Comparison of ENCODE assay signal across 10 cellular contexts in the genomic region with DNA sequence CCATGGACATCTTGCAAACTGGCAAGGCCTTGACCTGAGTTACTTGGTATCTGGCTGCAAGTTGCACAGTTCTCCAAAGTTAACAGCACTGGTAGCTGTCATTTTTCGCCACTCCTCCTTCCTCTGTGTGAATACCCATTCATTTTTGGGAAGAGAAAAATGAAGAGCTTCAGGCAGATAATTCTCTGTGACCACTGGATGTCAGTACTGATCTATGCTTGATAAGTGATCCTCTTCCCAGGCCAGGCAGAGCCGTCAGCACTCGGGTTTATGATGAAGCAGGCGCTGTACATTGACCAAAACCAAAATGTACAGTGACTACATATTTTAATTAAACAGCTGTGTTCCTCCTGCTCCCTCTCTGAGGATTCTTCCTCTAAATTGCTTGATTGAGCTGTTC. TPM values are rescaled to one million over a fixed set of nuclear protein-coding genes. Genes with fewer than 3 reads are reported as not detected.
DNase-seq lines count a peak whose midpoint lies in the region; ATAC-seq and TF ChIP-seq lines count a peak whose summit lies in the region.
"Had no signal": no experiment of that assay in that cellular context is flagged by ENCODE, and none has a peak within 500 bp of the region (broad histone marks: within the 10 kb centered on the region; RNA-seq: fewer than 3 reads in every experiment).

No MANE protein-coding gene starts in this region.

- H3K4me2 ChIP-seq in IMR-90 (ENCODE audit: low read depth, low read length) = no peak overlapping the region

- TF ChIP-seq POLR2A in IMR-90 (IDR thresholded peaks at IDR 0.05; ENCODE audit: low read depth, low read length) (no peak), stomach (IDR thresholded peaks at IDR 0.05) (no peak)

- H3K56ac ChIP-seq in IMR-90 (ENCODE audit: extremely low read depth, insufficient read depth, low read length) = no peak overlapping the region

- in situ Hi-C loops in IMR-90 (cut with MboI; ENCODE audit: low sequenced_read_pairs) = no loop called here

- H3K23ac ChIP-seq in IMR-90 (ENCODE audit: low read depth, low read length) = no peak overlapping the region

- H3K9me3 ChIP-seq in IMR-90 (ENCODE audit: control insufficient read depth, insufficient read depth, low read length) (no peaks in the 10 kb centered on the region), aorta (ENCODE audit: control insufficient read depth, low read length) (peaks cover 2% of the 10 kb centered on the region), stomach (no peaks in the 10 kb centered on the region)
- H3K9me3 ChIP-seq: Peyer's patch had no signal

- no peaks in the 10 kb centered on the region for H3K9me1 ChIP-seq in IMR-90 (ENCODE audit: insufficient read depth, low read length)

- no peaks in the 10 kb centered on the region for H3K79me1 ChIP-seq in IMR-90 (ENCODE audit: low read depth in 1 of 2, low read length in 2 of 2)

- CTCF ChIA-PET in IMR-90 (lab: Yijun Ruan, JAX) = interaction anchor here (0.9 to 1.0 kb wide), 2 partner anchors 11 to 1028 kb away, joined by 3 to 4 read pairs; no protein-coding TSS in a partner anchor

- H3K27ac ChIP-seq in IMR-90 (ENCODE audit: insufficient read depth, low read length) = no peak overlapping the region
- H3K27ac ChIP-seq in aorta (ENCODE audit: low read depth in 1 of 2, low read length in 2 of 2) = no peak overlapping the region
- no peak overlapping the region for H3K27ac ChIP-seq in stomach
- H3K27ac ChIP-seq: Peyer's patch had no signal

- H3K36me3 ChIP-seq in IMR-90 (ENCODE audit: control insufficient read depth, insufficient read depth, low read length) (no peaks in the 10 kb centered on the region), aorta (ENCODE audit: control insufficient read depth in 1 of 2, insufficient read depth in 2 of 2, low read length in 1 of 2) (no peaks in the 10 kb centered on the region), stomach (no peaks in the 10 kb centered on the region)
- H3K36me3 ChIP-seq: Peyer's patch had no signal

- no peak overlapping the region for H2BK15ac ChIP-seq in IMR-90 (ENCODE audit: low read depth, low read length)

- no TSS peak for BruUV-seq in IMR-90 (replicated peaks; lab: Mats Ljungman, UMichigan)

- no peak overlapping the region for H2BK5ac ChIP-seq in IMR-90 (ENCODE audit: low read depth, low read length, poor library complexity, severe bottlenecking)

- no peak overlapping the region for H3K4ac ChIP-seq in IMR-90 (ENCODE audit: low read depth, low read length)

- H3K9ac ChIP-seq in IMR-90 (ENCODE audit: low read depth, low read length) = no peak overlapping the region

- H2BK20ac ChIP-seq in IMR-90 (ENCODE audit: low read depth, low read length) = no peak overlapping the region

- 55% methylated on average over 2 of the region's 4 CpGs; no CpG with 5 or more reads in 1 of the 2 experiments for WGBS in IMR-90 (ENCODE audit: extremely low coverage in 2 of 2, insufficient read length in 1 of 2), 2 experiments
- 85 to 89% methylated on average over 4 of the region's 4 CpGs for WGBS in aorta, 2 donors
- WGBS in stomach, 5 donors = 82 to 91% (median 84%) methylated on average over 4 of the region's 4 CpGs

- TF ChIP-seq EP300 in stomach (IDR thresholded peaks at IDR 0.05) = no peak

- no peaks in the 10 kb centered on the region for H3K27me3 ChIP-seq in IMR-90 (ENCODE audit: control insufficient read depth, insufficient read depth, low read length)
- no peaks in the 10 kb centered on the region for H3K27me3 ChIP-seq in aorta (ENCODE audit: control insufficient read depth in 1 of 2, insufficient read depth in 2 of 2, low read length in 1 of 2)
- H3K27me3 ChIP-seq in stomach = peaks cover 0 to 33% (median 3%) of the 10 kb centered on the region in 3 donors
- H3K27me3 ChIP-seq: Peyer's patch had no signal

- dilution Hi-C loops in IMR-90 (cut with HindIII; ENCODE audit: low sequenced_read_pairs, unreplicated experiment) = no loop called here

- no peak overlapping the region for H3K14ac ChIP-seq in IMR-90 (replicated peaks; ENCODE audit: low read depth, low read length)

- TF ChIP-seq CTCF in AG09319 (IDR thresholded peaks at IDR 0.05; ENCODE audit: low read depth, low read length) (peak; percentile 12), IMR-90 (conservative IDR thresholded peaks at IDR 0.05; ENCODE audit: low read depth, low read length) (no peak), stomach (IDR thresholded peaks at IDR 0.05) (no peak)

- no peak overlapping the region for H3K18ac ChIP-seq in IMR-90 (ENCODE audit: low read depth, low read length)

- no peak overlapping the region for H4K8ac ChIP-seq in IMR-90 (ENCODE audit: low read depth in 2 of 2, low read length in 2 of 2)

- H2AK5ac ChIP-seq in IMR-90 (ENCODE audit: low read depth, low read length) = no peak overlapping the region

- H4K20me1 ChIP-seq in IMR-90 (ENCODE audit: insufficient read depth, low read length) = no peaks in the 10 kb centered on the region

- H3K4me3 ChIP-seq in IMR-90 (ENCODE audit: insufficient read depth, low read depth, low read length) = no peak overlapping the region
- no peak overlapping the region for H3K4me3 ChIP-seq in aorta (ENCODE audit: low read length in 2 of 2)
- no peak overlapping the region for H3K4me3 ChIP-seq in stomach
- H3K4me3 ChIP-seq: Peyer's patch had no signal

- H4K91ac ChIP-seq in IMR-90 (ENCODE audit: insufficient read depth, low read depth, low read length) = no peak overlapping the region

- no peak overlapping the region for H2BK120ac ChIP-seq in IMR-90 (ENCODE audit: low read depth, low read length)

- H2AK9ac ChIP-seq in IMR-90 (replicated peaks; ENCODE audit: low read depth, low read length, poor library complexity) = no peak overlapping the region

- H4K5ac ChIP-seq in IMR-90 (ENCODE audit: low read depth, low read length) = no peak overlapping the region

- intact Hi-C loops in IMR-90 (cut with micrococcal nuclease) (no loop called here), aorta (cut with DNase I) (no loop called here), stomach (cut with DNase I; ENCODE audit: low total_unique reads) (no loop called here)

- no peak overlapping the region for H2AFZ ChIP-seq in IMR-90 (replicated peaks; ENCODE audit: low read length, poor library complexity)

- no peak for TF ChIP-seq RAD21 in IMR-90 (IDR thresholded peaks at IDR 0.05; ENCODE audit: low read length)

- H3K4me1 ChIP-seq in IMR-90 (ENCODE audit: control insufficient read depth, insufficient read depth, low read length) (no peaks in the 10 kb centered on the region), aorta (ENCODE audit: control insufficient read depth in 1 of 2, insufficient read depth in 2 of 2, low read length in 2 of 2) (no peaks in the 10 kb centered on the region), stomach (no peaks in the 10 kb centered on the region)
- H3K4me1 ChIP-seq: Peyer's patch had no signal

- DNase-seq in AG09319 (ENCODE audit: extremely low read depth, low read depth) = no peak
- no peak for DNase-seq in IMR-90
- DNase-seq in SKM-1 (lab: John Stamatoyannopoulos, UW; ENCODE audit: unreplicated experiment) = peak; percentile 83
- DNase-seq in kidney tubule cell (ENCODE audit: low spot score) = peak; percentile 39
- no peak for DNase-seq in H4 (ENCODE audit: low spot score)
- DNase-seq in aorta = no peak
- DNase-seq in stomach = no peak
- DNase-seq: activated CD4-positive, alpha-beta T cell treated with anti-CD3 and anti-CD28 coated beads, Interleukin-2, amount 50 U/mL, for 4 hours; Peyer's patch had no signal

- ATAC-seq in IMR-90 (ENCODE audit: low read depth) (peak; percentile 17; the same call in 1 of the 2 replicates), GM19351 (IDR thresholded peaks at IDR 0.05; ENCODE audit: unreplicated experiment) (no peak), aorta (ENCODE audit: low FRiP score) (no peak)

- POLR2A ChIA-PET in IMR-90 (lab: Charles Lee; ENCODE audit: unreplicated experiment) = no interaction called here

TF ChIP-seq in IMR-90, 13 proteins besides CTCF, POLR2A, EP300 and RAD21 (continues in another document):
- TF ChIP-seq MAFK (IDR thresholded peaks at IDR 0.05; ENCODE audit: low read depth, low read length) (no peak), CEBPB (IDR thresholded peaks at IDR 0.05; ENCODE audit: low read depth, low read length) (no peak), MXI1 (IDR thresholded peaks at IDR 0.05; ENCODE audit: borderline replicate concordance, low read depth, low read length) (no peak), RFX5 (IDR thresholded peaks at IDR 0.05; ENCODE audit: low read depth, low read length) (no peak), CHD1 (IDR thresholded peaks at IDR 0.05; ENCODE audit: low read depth, low read length) (no peak), NFE2L2 (IDR thresholded peaks at IDR 0.05; ENCODE audit: low read depth, low read length) (no peak), MAZ (IDR thresholded peaks at IDR 0.05; ENCODE audit: borderline replicate concordance, low read depth, low read length) (no peak), SMC3 (IDR thresholded peaks at IDR 0.05; ENCODE audit: low read depth, low read length) (no peak), BHLHE40 (IDR thresholded peaks at IDR 0.05; ENCODE audit: low read depth, low read length) (no peak)
- TF ChIP-seq, protein P1, sequence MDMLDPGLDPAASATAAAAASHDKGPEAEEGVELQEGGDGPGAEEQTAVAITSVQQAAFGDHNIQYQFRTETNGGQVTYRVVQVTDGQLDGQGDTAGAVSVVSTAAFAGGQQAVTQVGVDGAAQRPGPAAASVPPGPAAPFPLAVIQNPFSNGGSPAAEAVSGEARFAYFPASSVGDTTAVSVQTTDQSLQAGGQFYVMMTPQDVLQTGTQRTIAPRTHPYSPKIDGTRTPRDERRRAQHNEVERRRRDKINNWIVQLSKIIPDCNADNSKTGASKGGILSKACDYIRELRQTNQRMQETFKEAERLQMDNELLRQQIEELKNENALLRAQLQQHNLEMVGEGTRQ (IDR thresholded peaks at IDR 0.05; ENCODE audit: low read depth, low read length) = no peak
- TF ChIP-seq, protein P2, sequence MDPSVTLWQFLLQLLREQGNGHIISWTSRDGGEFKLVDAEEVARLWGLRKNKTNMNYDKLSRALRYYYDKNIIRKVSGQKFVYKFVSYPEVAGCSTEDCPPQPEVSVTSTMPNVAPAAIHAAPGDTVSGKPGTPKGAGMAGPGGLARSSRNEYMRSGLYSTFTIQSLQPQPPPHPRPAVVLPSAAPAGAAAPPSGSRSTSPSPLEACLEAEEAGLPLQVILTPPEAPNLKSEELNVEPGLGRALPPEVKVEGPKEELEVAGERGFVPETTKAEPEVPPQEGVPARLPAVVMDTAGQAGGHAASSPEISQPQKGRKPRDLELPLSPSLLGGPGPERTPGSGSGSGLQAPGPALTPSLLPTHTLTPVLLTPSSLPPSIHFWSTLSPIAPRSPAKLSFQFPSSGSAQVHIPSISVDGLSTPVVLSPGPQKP (IDR thresholded peaks at IDR 0.05; ENCODE audit: borderline replicate concordance, low read depth, low read length) = no peak

RNA-seq across cellular contexts. Expression of a gene that starts 55.9 kb away (rescaled TPM):
- 20.4 and 22.5 TPM in 2 replicates for total RNA-seq in IMR-90 (2012; rRNA removed)
- 11.3 and 11.7 TPM in 2 replicates for polyA plus RNA-seq in IMR-90 (2012; rRNA removed)
- polyA plus RNA-seq in IMR-90 (2012; cell fraction: cytosol; rRNA removed) = 1.9 and 3.0 TPM in 2 replicates
- 0.95 and 4.9 TPM in 2 replicates for polyA plus RNA-seq in IMR-90 (2012; cell fraction: nucleus; rRNA removed; ENCODE audit: low replicate concordance)
- total RNA-seq in H4 (2014; rRNA removed; shearing (Covaris generic)) = 9.5 and 11.0 TPM in 2 replicates
- 10 to 100 TPM; 35.5 to 36.0 TPM for total RNA-seq in aorta
- polyA plus RNA-seq in aorta = 1 to 10 TPM; 4.5 to 5.2 TPM
- 10 to 100 TPM; 11.1 to 60.5 (median 40.4) TPM for total RNA-seq in stomach
- polyA plus RNA-seq in stomach = 1 to 10 TPM; 3.5 to 5.5 (median 4.0) TPM

Comparison
In these comparisons a context has a peak if more than half of its experiments do, and no peak if none do; other contexts are left out.
1. DNase-seq: peak in SKM-1 (single experiment) and kidney tubule cell (single experiment); none in AG09319 (single experiment), IMR-90 (single experiment), H4 (single experiment), aorta (0 of 2) and stomach (single experiment).